8 cellular contexts compared by ENCODE assay signal in genomic region chr17:8326591-8327583, GRCh38. TPM values are rescaled to one million over a fixed set of nuclear protein-coding genes. Genes with fewer than 3 reads are reported as not detected.
DNase-seq lines count a peak whose midpoint lies in the region; ATAC-seq and TF ChIP-seq lines count a peak whose summit lies in the region.

No MANE protein-coding gene starts in this region.

- H3K27me3 Mint-ChIP-seq in central memory CD8-positive, alpha-beta T cell: peaks cover 65% of the 10 kb centered on the region

- peaks cover 12% of the 10 kb centered on the region for H3K4me1 Mint-ChIP-seq in central memory CD8-positive, alpha-beta T cell

- no peak for ATAC-seq in central memory CD8-positive, alpha-beta T cell (replicated peaks; ENCODE audit: extremely low read depth, poor library complexity, severe bottlenecking)
- ATAC-seq in left lobe of liver (peak; percentile 66), GM19455 (IDR thresholded peaks at IDR 0.05; ENCODE audit: unreplicated experiment) (no peak)

- H3K36me3 Mint-ChIP-seq in central memory CD8-positive, alpha-beta T cell (ENCODE audit: insufficient read depth): peaks cover 4% of the 10 kb centered on the region

- peak overlapping the region; percentile 60 for H3K4me3 Mint-ChIP-seq in central memory CD8-positive, alpha-beta T cell

- H3K27ac Mint-ChIP-seq in central memory CD8-positive, alpha-beta T cell (ENCODE audit: low read depth): peak overlapping the region; percentile 32

- no peaks in the 10 kb centered on the region for H3K9me3 Mint-ChIP-seq in central memory CD8-positive, alpha-beta T cell

- peak; percentile 71 for DNase-seq in GM03348 (ENCODE audit: low spot score)
- no peak for DNase-seq in central memory CD8-positive, alpha-beta T cell (ENCODE audit: low spot score in 2 of 2)
- no peak for DNase-seq in left lobe of liver (ENCODE audit: low spot score)
- DNase-seq in stimulated activated CD8-positive, alpha-beta memory T cell treated with anti-CD3 and anti-CD28 coated beads, Interleukin-4, amount 100 ng/mL, for 48 hours: peak; percentile 57
- no peak for DNase-seq in NCI-H2029 treated with DMSO at 0.1 percent for 48 hours (lab: John Stamatoyannopoulos, UW)
- no peak for DNase-seq in pons (ENCODE audit: low spot score)

TF ChIP-seq in PFSK-1, 5 proteins besides CTCF, POLR2A, EP300 and RAD21:
- peak; percentile 81; the same call in 1 of the 2 replicates for TF ChIP-seq POLR2AphosphoS5 (IDR thresholded peaks at IDR 0.05; ENCODE audit: low read depth, low read length)
- TF ChIP-seq SIN3A (IDR thresholded peaks at IDR 0.05; ENCODE audit: borderline replicate concordance, insufficient read depth, low read length): 0 out of 2 replicates have a peak, but pooled peaks have one; percentile 48
- TF ChIP-seq REST (IDR thresholded peaks at IDR 0.05; ENCODE audit: insufficient read depth in 1 of 2, low read depth in 2 of 2, low read length in 2 of 2): no peak
- peak; percentile 33 for TF ChIP-seq FOXP2 (optimal IDR thresholded peaks at IDR 0.05; ENCODE audit: borderline replicate concordance, extremely low read depth, extremely low read length, insufficient read depth)
- peak; percentile 48; the same call in 1 of the 2 replicates for TF ChIP-seq TAF1 (IDR thresholded peaks at IDR 0.05; ENCODE audit: borderline replicate concordance, insufficient read depth, low read length)

RNA-seq across cellular contexts. Expression of gene ODF4, which starts 12.8 kb away (rescaled TPM):
- polyA plus RNA-seq in PFSK-1 (2012; ENCODE audit: insufficient read length, low read depth): not detected
- not detected for total RNA-seq in left lobe of liver

RNA-seq across cellular contexts. Expression of gene ARHGEF15, which starts 16.8 kb away (rescaled TPM):
- polyA plus RNA-seq in PFSK-1 (2012; ENCODE audit: insufficient read length, low read depth): 58.9 TPM
- total RNA-seq in left lobe of liver: 1.9 TPM

RNA-seq across cellular contexts. Expression of gene SLC25A35, which starts 31.7 kb away (rescaled TPM):
- polyA plus RNA-seq in PFSK-1 (2012; ENCODE audit: insufficient read length, low read depth): 12.0 TPM
- total RNA-seq in left lobe of liver: 2.3 TPM

RNA-seq across cellular contexts. Expression of gene RANGRF, which starts 38.4 kb away (rescaled TPM):
- 96.1 TPM for polyA plus RNA-seq in PFSK-1 (2012; ENCODE audit: insufficient read length, low read depth)
- 6.6 TPM for total RNA-seq in left lobe of liver

Comparison
In these comparisons a context has a peak if more than half of its experiments do, and no peak if none do; other contexts are left out.
1. DNase-seq: peak in GM03348 (single experiment) and stimulated activated CD8-positive, alpha-beta memory T cell treated with anti-CD3 and anti-CD28 coated beads, Interleukin-4, amount 100 ng/mL, for 48 hours (single experiment); none in central memory CD8-positive, alpha-beta T cell (0 of 2), left lobe of liver (single experiment), NCI-H2029 treated with DMSO at 0.1 percent for 48 hours (single experiment) and pons (single experiment).